Comparison of ENCODE assay signal across 17 cellular contexts in genomic region chr9:83669067-83669466, GRCh38. TPM values are rescaled to one million over a fixed set of nuclear protein-coding genes. Genes with fewer than 3 reads are reported as not detected.
A peak's percentile ranks its signal among the peaks of the same experiment; 100 is the strongest.
DNase-seq lines count a peak whose midpoint lies in the region; ATAC-seq and TF ChIP-seq lines count a peak whose summit lies in the region.
"Had no signal": no experiment of that assay in that cellular context is flagged by ENCODE, and none has a peak within 500 bp of the region (broad histone marks: within the 10 kb centered on the region; RNA-seq: fewer than 3 reads in every experiment).

No MANE protein-coding gene starts in this region.

- H3F3A ChIP-seq in GM23248 (ENCODE audit: insufficient read depth) = no peaks in the 10 kb centered on the region

- TF ChIP-seq CTCF in choroid plexus epithelial cell (conservative IDR thresholded peaks at IDR 0.05; ENCODE audit: low read depth, low read length) (no peak), Peyer's patch (IDR thresholded peaks at IDR 0.05) (no peak)

- no peak overlapping the region for H3K4me2 ChIP-seq in GM23248 (ENCODE audit: unreplicated experiment)
- H3K4me2 ChIP-seq in mesenchymal stem cell (ENCODE audit: low read length, poor library complexity, severe bottlenecking) = no peak overlapping the region
- H3K4me2 ChIP-seq: A549; BLaER1 treated with 17β-estradiol and CSF1 and Interleukin-3, amounts not matched to agents 10 nM and 100 nM had no signal

- peaks cover 23% of the 10 kb centered on the region for H3K79me1 ChIP-seq in mesenchymal stem cell (replicated peaks; ENCODE audit: low read length, poor library complexity, severe bottlenecking)

- 97 to 98% methylated on average over 1 of the region's 1 CpG for WGBS in GM23248 (ENCODE audit: low coverage in 1 of 2, low lambda C conversion rate in 2 of 2, missing lambda C conversion rate in 2 of 2), 2 experiments
- no CpG with 5 or more reads among the region's 1 CpG for WGBS in mesenchymal stem cell

- H3K9me2 ChIP-seq in GM23248 (ENCODE audit: insufficient read depth) = no peaks in the 10 kb centered on the region

- no peak overlapping the region for H3K23ac ChIP-seq in mesenchymal stem cell (ENCODE audit: low read length in 2 of 2)

- H2AK5ac ChIP-seq in mesenchymal stem cell (ENCODE audit: low read length, severe bottlenecking) = no peak overlapping the region

- peaks cover 49% of the 10 kb centered on the region for H3K36me3 ChIP-seq in GM23248 (ENCODE audit: low read depth)
- H3K36me3 ChIP-seq in SK-N-MC (ENCODE audit: insufficient read depth, low read length) = peaks cover 71% of the 10 kb centered on the region
- H3K36me3 ChIP-seq in mesenchymal stem cell (ENCODE audit: control insufficient read depth in 1 of 2, insufficient read depth in 2 of 2, low read depth in 1 of 2, low read length in 2 of 2) = peaks cover 19 to 97% of the 10 kb centered on the region in 2 experiments
- peaks cover 0 to 47% (median 0%) of the 10 kb centered on the region in 3 donors for H3K36me3 ChIP-seq in Peyer's patch

- no peak overlapping the region for H2BK15ac ChIP-seq in mesenchymal stem cell (ENCODE audit: low read depth, poor library complexity, severe bottlenecking)

- no peak overlapping the region for H3K4me3 ChIP-seq in GM23248
- H3K4me3 ChIP-seq in SK-N-MC = no peak overlapping the region
- no peak overlapping the region for H3K4me3 ChIP-seq in choroid plexus epithelial cell (ENCODE audit: low read depth, low read length)
- no peak overlapping the region for H3K4me3 ChIP-seq in mesenchymal stem cell (ENCODE audit: insufficient read depth in 1 of 2, low read depth in 1 of 2, low read length in 2 of 2)
- H3K4me3 ChIP-seq in Peyer's patch = no peak overlapping the region
- H3K4me3 ChIP-seq: A549; BLaER1 treated with 17β-estradiol and CSF1 and Interleukin-3, amounts not matched to agents 10 nM and 100 nM; K562 had no signal

- H3K9me3 ChIP-seq in GM23248 (ENCODE audit: low read depth) (no peaks in the 10 kb centered on the region), SK-N-MC (ENCODE audit: low read depth, low read length) (no peaks in the 10 kb centered on the region), mesenchymal stem cell (ENCODE audit: control insufficient read depth, low read length) (no peaks in the 10 kb centered on the region), Peyer's patch (no peaks in the 10 kb centered on the region)
- H3K9me3 ChIP-seq: A549; BLaER1 treated with 17β-estradiol and CSF1 and Interleukin-3, amounts not matched to agents 10 nM and 100 nM had no signal

- H4K91ac ChIP-seq in mesenchymal stem cell (ENCODE audit: low read length) = no peak overlapping the region

- H3K9ac ChIP-seq in GM23248 (no peak overlapping the region), SK-N-MC (ENCODE audit: insufficient read length) (no peak overlapping the region), mesenchymal stem cell (ENCODE audit: low read length) (no peak overlapping the region)
- H3K9ac ChIP-seq: BLaER1 treated with 17β-estradiol and CSF1 and Interleukin-3, amounts not matched to agents 10 nM and 100 nM had no signal

- H2AFZ ChIP-seq in GM23248 = no peak overlapping the region
- H2AFZ ChIP-seq in mesenchymal stem cell (ENCODE audit: low read depth, low read length) = no peak overlapping the region

- no peak for TF ChIP-seq POLR2A in Peyer's patch (IDR thresholded peaks at IDR 0.05)

- in situ Hi-C loops in GM23248 (cut with MboI) = no loop called here

- H3K4me1 ChIP-seq in GM23248 (ENCODE audit: insufficient read depth) (no peaks in the 10 kb centered on the region), mesenchymal stem cell (ENCODE audit: control insufficient read depth, insufficient read depth, low read depth, low read length) (no peaks in the 10 kb centered on the region), Peyer's patch (no peaks in the 10 kb centered on the region)
- H3K4me1 ChIP-seq: A549 had no signal

- H3K27me3 ChIP-seq in GM23248 (replicated peaks; ENCODE audit: insufficient read depth) (no peaks in the 10 kb centered on the region), mesenchymal stem cell (ENCODE audit: control insufficient read depth in 1 of 2, insufficient read depth in 1 of 2, low read length in 2 of 2) (no peaks in the 10 kb centered on the region), Peyer's patch (no peaks in the 10 kb centered on the region)
- H3K27me3 ChIP-seq: BLaER1 treated with 17β-estradiol and CSF1 and Interleukin-3, amounts not matched to agents 10 nM and 100 nM had no signal

- no peak overlapping the region for H2BK5ac ChIP-seq in mesenchymal stem cell (ENCODE audit: low read depth, low read length, poor library complexity, severe bottlenecking)

- H3K4ac ChIP-seq in mesenchymal stem cell (ENCODE audit: low read depth in 1 of 2, low read length in 2 of 2) = no peak overlapping the region

- DNase-seq in GM23248 = peak; percentile 11
- no peak for DNase-seq in SK-N-MC (ENCODE audit: low read depth, low spot score)
- peak; percentile 48 for DNase-seq in choroid plexus epithelial cell (ENCODE audit: low read depth)
- DNase-seq in renal cortical epithelial cell (ENCODE audit: low read depth) = peak; percentile 4
- no peak for DNase-seq in mesenchymal stem cell
- DNase-seq in Peyer's patch = no peak
- DNase-seq: AML-193; CD4-positive, CD25-positive, alpha-beta regulatory T cell; DMS53; GOT3; H9 had no signal

- ATAC-seq in HG02571 (IDR thresholded peaks at IDR 0.05; ENCODE audit: unreplicated experiment) (no peak), GM21737 (IDR thresholded peaks at IDR 0.05; ENCODE audit: unreplicated experiment) (no peak)
- ATAC-seq: A549, K562 had no signal

- no peak overlapping the region for H3K18ac ChIP-seq in mesenchymal stem cell (ENCODE audit: low read depth in 1 of 2, low read length in 2 of 2)

- no peak overlapping the region for H2BK12ac ChIP-seq in mesenchymal stem cell (ENCODE audit: low read length in 2 of 2)

- H4K20me1 ChIP-seq in GM23248 (ENCODE audit: insufficient read depth) = no peaks in the 10 kb centered on the region

- no peak overlapping the region for H4K8ac ChIP-seq in mesenchymal stem cell (ENCODE audit: low read length)

- no peak overlapping the region for H2BK120ac ChIP-seq in mesenchymal stem cell (ENCODE audit: low read depth, low read length)

- H3K27ac ChIP-seq in GM23248 (no peak overlapping the region), SK-N-MC (0 out of 2 replicates have a peak overlapping the region, but pooled peaks have one; percentile 27), mesenchymal stem cell (ENCODE audit: low read length, poor library complexity, severe bottlenecking) (no peak overlapping the region), Peyer's patch (no peak overlapping the region)
- H3K27ac ChIP-seq: A549; BLaER1 treated with 17β-estradiol and CSF1 and Interleukin-3, amounts not matched to agents 10 nM and 100 nM; HL-60 had no signal

- H3K79me2 ChIP-seq in GM23248 (ENCODE audit: insufficient read depth) = peaks cover 99% of the 10 kb centered on the region

- H3K14ac ChIP-seq in mesenchymal stem cell (ENCODE audit: low read length in 2 of 2) = no peak overlapping the region

RNA-seq across cellular contexts. Expression of gene UBQLN1, which starts 38.7 kb away (rescaled TPM):
- total RNA-seq in GM23248 (2014; rRNA removed; shearing (Covaris generic)) = 92.7 and 107 TPM in 2 replicates
- polyA plus RNA-seq in GM23248 (2016; fragmentation: Nextera tagmentation; extraction: Ambion mirVana) = 103 TPM in 2 replicates
- total RNA-seq in renal cortical epithelial cell (115 and 152 TPM in 2 replicates), Peyer's patch (100 to 1,000 TPM in 2 of 4 donors, 10 to 100 TPM in 2; 65.3 to 117 (median 94.9) TPM)
- 62.4 TPM for polyA plus RNA-seq in mesenchymal stem cell (2013, experiment 1 of 2)
- 64.0 TPM for polyA plus RNA-seq in mesenchymal stem cell (2013, experiment 2 of 2)

RNA-seq across cellular contexts. Expression of gene IDNK, which starts 46.1 kb away (rescaled TPM):
- 1.0 and 1.6 TPM in 2 replicates for total RNA-seq in GM23248 (2014; rRNA removed; shearing (Covaris generic))
- 4.8 and 5.9 TPM in 2 replicates for polyA plus RNA-seq in GM23248 (2016; fragmentation: Nextera tagmentation; extraction: Ambion mirVana)
- total RNA-seq in renal cortical epithelial cell = 4.6 and 11.5 TPM in 2 replicates
- polyA plus RNA-seq in mesenchymal stem cell (2013, experiment 1 of 2) = 2.4 TPM
- polyA plus RNA-seq in mesenchymal stem cell (2013, experiment 2 of 2) = 2.6 TPM
- total RNA-seq in Peyer's patch = 10 to 100 TPM in 2 of 4 donors, 1 to 10 TPM in 1, not detected in 1; 9.9 to 14.1 (median 12.1) TPM

Comparison
In these comparisons a context has a peak if more than half of its experiments do, and no peak if none do; other contexts are left out.
1. DNase-seq: peak in GM23248 (single experiment), choroid plexus epithelial cell (single experiment) and renal cortical epithelial cell (single experiment); none in SK-N-MC (single experiment), mesenchymal stem cell (single experiment) and Peyer's patch (0 of 3).